1 cellular context compared by ENCODE assay signal in the genomic region with DNA sequence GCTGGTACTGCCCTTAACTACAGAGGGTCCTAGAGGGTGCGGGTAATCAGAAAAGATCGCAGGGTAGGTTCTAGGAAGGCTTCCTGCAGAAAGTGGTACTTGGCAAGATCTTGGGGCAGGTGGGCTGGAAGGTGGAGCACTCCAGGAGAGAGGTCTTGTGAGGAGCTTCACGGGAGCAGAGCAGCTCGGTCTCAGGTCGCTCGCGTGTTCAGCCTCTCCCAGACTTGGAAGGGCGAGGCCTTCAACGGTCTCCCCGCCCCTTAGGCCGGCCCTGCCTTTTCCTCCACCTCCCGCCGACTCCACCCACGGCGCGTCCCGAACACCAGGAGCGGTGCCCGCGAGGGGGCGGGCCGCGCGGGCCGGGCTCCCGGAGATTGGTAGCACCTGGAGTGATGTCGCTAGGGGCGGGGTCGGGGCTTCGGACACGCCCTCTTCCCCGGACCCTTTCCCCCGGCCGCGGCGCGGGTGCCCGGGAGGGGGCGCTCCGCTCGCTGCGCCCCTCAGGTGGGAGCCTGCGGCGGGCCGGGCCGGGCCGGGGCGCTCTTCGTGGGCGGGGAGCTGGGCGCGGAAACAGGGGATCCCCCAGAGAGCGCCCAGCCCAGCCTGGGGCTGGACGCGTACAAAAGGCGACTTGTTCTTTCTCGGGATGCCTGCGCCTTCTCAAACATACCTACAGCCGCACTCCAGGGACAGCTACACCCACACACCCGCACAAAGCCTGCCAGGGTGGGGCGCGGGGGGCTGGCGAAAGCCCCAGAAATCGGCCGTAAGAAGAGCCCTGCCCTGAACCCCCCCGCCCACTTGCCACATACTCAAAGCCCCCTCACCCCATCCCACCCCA.
TF ChIP-seq lines count a peak whose summit lies in the region.

No MANE protein-coding gene starts in this region.

TF ChIP-seq in HepG2, 621 proteins besides CTCF, POLR2A, EP300 and RAD21 (continued from another document and continues in another):
- TF ChIP-seq ZBTB40 (IDR thresholded peaks at IDR 0.05) (no peak), ZBTB40 (CRISPR knock-in tag; IDR thresholded peaks at IDR 0.05) (no peak), ZSCAN9 (CRISPR knock-in tag; IDR thresholded peaks at IDR 0.05; ENCODE audit: borderline replicate concordance) (no peak), ZNF354B (CRISPR knock-in tag; IDR thresholded peaks at IDR 0.05) (no peak), KDM1A (CRISPR knock-in tag; IDR thresholded peaks at IDR 0.05) (no peak), ZNF644 (CRISPR knock-in tag; IDR thresholded peaks at IDR 0.05; ENCODE audit: low read depth) (no peak), HIVEP1 (CRISPR knock-in tag; IDR thresholded peaks at IDR 0.05) (no peak), WIZ (CRISPR knock-in tag; IDR thresholded peaks at IDR 0.05) (no peak), SCMH1 (CRISPR knock-in tag; IDR thresholded peaks at IDR 0.05; ENCODE audit: borderline replicate concordance) (no peak), ZNF383 (CRISPR knock-in tag; IDR thresholded peaks at IDR 0.05; ENCODE audit: borderline replicate concordance) (no peak), HNF1A (IDR thresholded peaks at IDR 0.05; ENCODE audit: low read depth) (no peak), HNF1A (CRISPR knock-in tag; IDR thresholded peaks at IDR 0.05; ENCODE audit: borderline replicate concordance) (no peak), THAP9 (CRISPR knock-in tag; IDR thresholded peaks at IDR 0.05; ENCODE audit: borderline replicate concordance) (no peak), ZNF75D (CRISPR knock-in tag; IDR thresholded peaks at IDR 0.05; ENCODE audit: borderline replicate concordance) (no peak), BRCA1 (CRISPR knock-in tag; IDR thresholded peaks at IDR 0.05) (no peak), DNMT1 (CRISPR knock-in tag; IDR thresholded peaks at IDR 0.05) (no peak), RFX5 (IDR thresholded peaks at IDR 0.05; ENCODE audit: low read depth, low read length) (no peak), NFE2 (CRISPR knock-in tag; IDR thresholded peaks at IDR 0.05) (no peak), ZNF816 (CRISPR knock-in tag; IDR thresholded peaks at IDR 0.05; ENCODE audit: borderline replicate concordance) (no peak), MLLT10 (CRISPR knock-in tag; IDR thresholded peaks at IDR 0.05) (no peak), POGK (CRISPR knock-in tag; conservative IDR thresholded peaks at IDR 0.05) (no peak), ZFP1 (CRISPR knock-in tag; IDR thresholded peaks at IDR 0.05) (no peak), DDIT3 (CRISPR knock-in tag; IDR thresholded peaks at IDR 0.05) (no peak), BHLHE40 (IDR thresholded peaks at IDR 0.05; ENCODE audit: low read length) (no peak), EHMT2 (IDR thresholded peaks at IDR 0.05; ENCODE audit: borderline replicate concordance, low read depth, low read length) (no peak), ZNF496 (CRISPR knock-in tag; IDR thresholded peaks at IDR 0.05; ENCODE audit: insufficient replicate concordance) (no peak), ELF4 (CRISPR knock-in tag; IDR thresholded peaks at IDR 0.05; ENCODE audit: borderline replicate concordance) (no peak), HHEX (CRISPR knock-in tag; IDR thresholded peaks at IDR 0.05) (no peak), REXO4 (CRISPR knock-in tag; IDR thresholded peaks at IDR 0.05; ENCODE audit: borderline replicate concordance) (no peak), RFX1 (IDR thresholded peaks at IDR 0.05) (no peak)
- TF ChIP-seq, protein P1, sequence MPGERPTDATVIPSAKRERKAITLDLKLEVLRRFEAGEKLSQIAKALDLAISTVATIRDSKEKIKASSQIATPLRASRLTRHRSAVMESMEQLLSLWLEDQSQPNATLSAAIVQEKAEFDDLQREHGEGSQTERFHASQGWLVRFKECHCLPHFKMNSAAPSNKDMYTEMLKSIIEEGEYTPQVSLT (CRISPR knock-in tag; IDR thresholded peaks at IDR 0.05; ENCODE audit: borderline replicate concordance, low read depth), result no peak
- TF ChIP-seq, protein P2, sequence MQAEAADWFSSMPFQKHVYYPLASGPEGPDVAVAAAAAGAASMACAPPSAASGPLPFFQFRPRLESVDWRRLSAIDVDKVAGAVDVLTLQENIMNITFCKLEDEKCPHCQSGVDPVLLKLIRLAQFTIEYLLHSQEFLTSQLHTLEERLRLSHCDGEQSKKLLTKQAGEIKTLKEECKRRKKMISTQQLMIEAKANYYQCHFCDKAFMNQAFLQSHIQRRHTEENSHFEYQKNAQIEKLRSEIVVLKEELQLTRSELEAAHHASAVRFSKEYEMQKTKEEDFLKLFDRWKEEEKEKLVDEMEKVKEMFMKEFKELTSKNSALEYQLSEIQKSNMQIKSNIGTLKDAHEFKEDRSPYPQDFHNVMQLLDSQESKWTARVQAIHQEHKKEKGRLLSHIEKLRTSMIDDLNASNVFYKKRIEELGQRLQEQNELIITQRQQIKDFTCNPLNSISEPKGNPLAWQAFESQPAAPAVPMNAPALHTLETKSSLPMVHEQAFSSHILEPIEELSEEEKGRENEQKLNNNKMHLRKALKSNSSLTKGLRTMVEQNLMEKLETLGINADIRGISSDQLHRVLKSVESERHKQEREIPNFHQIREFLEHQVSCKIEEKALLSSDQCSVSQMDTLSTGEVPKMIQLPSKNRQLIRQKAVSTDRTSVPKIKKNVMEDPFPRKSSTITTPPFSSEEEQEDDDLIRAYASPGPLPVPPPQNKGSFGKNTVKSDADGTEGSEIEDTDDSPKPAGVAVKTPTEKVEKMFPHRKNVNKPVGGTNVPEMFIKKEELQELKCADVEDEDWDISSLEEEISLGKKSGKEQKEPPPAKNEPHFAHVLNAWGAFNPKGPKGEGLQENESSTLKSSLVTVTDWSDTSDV (CRISPR knock-in tag; IDR thresholded peaks at IDR 0.05), result no peak
